Comparison of ENCODE assay signal across 8 cellular contexts in genomic region chr17:68511254-68511670, GRCh38. TPM values are rescaled to one million over a fixed set of nuclear protein-coding genes. Genes with fewer than 3 reads are reported as not detected.
DNase-seq lines count a peak whose midpoint lies in the region; ATAC-seq and TF ChIP-seq lines count a peak whose summit lies in the region.

No MANE protein-coding gene starts in this region.

- H3K4me2 ChIP-seq in trophoblast cell (ENCODE audit: low read length), result peak overlapping the region; percentile 86

- H3K9me3 ChIP-seq in RWPE2 (ENCODE audit: severe bottlenecking), result no peaks in the 10 kb centered on the region
- H3K9me3 ChIP-seq in esophagus (ENCODE audit: control insufficient read depth in 2 of 2, insufficient read depth in 1 of 2, low read depth in 1 of 2, low read length in 1 of 2), result no peaks in the 10 kb centered on the region
- H3K9me3 ChIP-seq in trophoblast cell (ENCODE audit: insufficient read depth, low read depth, low read length), result peaks cover 2% of the 10 kb centered on the region

- TF ChIP-seq CTCF in RWPE2 (IDR thresholded peaks at IDR 0.05; ENCODE audit: poor library complexity, severe bottlenecking), result no peak

- H3K27me3 ChIP-seq in RWPE2 (ENCODE audit: insufficient read depth, poor library complexity, severe bottlenecking) (no peaks in the 10 kb centered on the region), esophagus (ENCODE audit: control insufficient read depth in 1 of 2, insufficient read depth in 2 of 2, low read length in 2 of 2) (no peaks in the 10 kb centered on the region), trophoblast cell (ENCODE audit: insufficient read depth, low read length) (no peaks in the 10 kb centered on the region)

- peak; percentile 42 for DNase-seq in DMS53 treated with DMSO at 0.1 percent for 48 hours (lab: John Stamatoyannopoulos, UW; ENCODE audit: unreplicated experiment)
- no peak for DNase-seq in DMS53 (lab: John Stamatoyannopoulos, UW)
- no peak for DNase-seq in RWPE2 (ENCODE audit: low spot score)
- DNase-seq in trophoblast cell, result no peak
- no peak for DNase-seq in germinal center (ENCODE audit: low spot score)
- no peak for DNase-seq in DMS153 (lab: John Stamatoyannopoulos, UW)

- H3K14ac ChIP-seq in trophoblast cell (ENCODE audit: low read length), result no peak overlapping the region

- H3K23ac ChIP-seq in trophoblast cell (ENCODE audit: low read length), result no peak overlapping the region

- H2BK120ac ChIP-seq in trophoblast cell (ENCODE audit: insufficient read depth, low read length, poor library complexity), result peak overlapping the region; percentile 23

- H2AK5ac ChIP-seq in trophoblast cell (ENCODE audit: low read length), result no peak overlapping the region

- H3K79me1 ChIP-seq in trophoblast cell (ENCODE audit: low read length), result peaks cover 13% of the 10 kb centered on the region

- ATAC-seq in RWPE2 (ENCODE audit: low read depth) (no peak), HG02642 (IDR thresholded peaks at IDR 0.05; ENCODE audit: poor library complexity, unreplicated experiment) (no peak)

- H2AFZ ChIP-seq in trophoblast cell (ENCODE audit: insufficient read depth, low read length, poor library complexity), result peak overlapping the region; percentile 71

- H3K18ac ChIP-seq in trophoblast cell (ENCODE audit: low read length), result peak overlapping the region; percentile 17

- no peak overlapping the region for H2BK12ac ChIP-seq in trophoblast cell (ENCODE audit: low read length)

- no peak overlapping the region for H4K91ac ChIP-seq in trophoblast cell (ENCODE audit: low read depth, low read length)

- H3K79me2 ChIP-seq in trophoblast cell (ENCODE audit: control insufficient read depth, insufficient read depth, low read length, poor library complexity), result peaks cover 17% of the 10 kb centered on the region

- H3K4me3 ChIP-seq in RWPE2 (ENCODE audit: severe bottlenecking) (peak overlapping the region; percentile 97), esophagus (ENCODE audit: low read depth in 1 of 2, low read length in 2 of 2) (peak overlapping the region; percentile 87 to 97), trophoblast cell (ENCODE audit: low read depth, low read length) (peak overlapping the region; percentile 98)

- peaks cover 14% of the 10 kb centered on the region for H3K36me3 ChIP-seq in RWPE2 (ENCODE audit: low read depth)
- H3K36me3 ChIP-seq in esophagus (ENCODE audit: control insufficient read depth in 2 of 2, insufficient read depth in 2 of 2, low read length in 1 of 2), result peaks cover 0 to 3% of the 10 kb centered on the region in 2 donors
- peaks cover 2 to 3% of the 10 kb centered on the region in 2 experiments for H3K36me3 ChIP-seq in trophoblast cell (ENCODE audit: control insufficient read depth in 1 of 2, insufficient read depth in 2 of 2, low read length in 2 of 2)

- H4K8ac ChIP-seq in trophoblast cell (ENCODE audit: low read depth, low read length), result peak overlapping the region; percentile 51

- peak overlapping the region; percentile 57 for H3K9ac ChIP-seq in trophoblast cell (ENCODE audit: low read length)

- H3K4me1 ChIP-seq in RWPE2 (ENCODE audit: insufficient read depth, poor library complexity, severe bottlenecking) (peaks cover 21% of the 10 kb centered on the region), esophagus (ENCODE audit: control insufficient read depth in 2 of 2, insufficient read depth in 2 of 2, low read length in 1 of 2) (peaks cover 0 to 2% of the 10 kb centered on the region in 2 donors), trophoblast cell (ENCODE audit: control insufficient read depth in 1 of 2, insufficient read depth in 2 of 2, low read length in 2 of 2) (peaks cover 2 to 5% of the 10 kb centered on the region in 2 experiments)

- H2BK5ac ChIP-seq in trophoblast cell (ENCODE audit: low read depth, low read length, poor library complexity), result no peak overlapping the region

- no peak overlapping the region for H4K12ac ChIP-seq in trophoblast cell (ENCODE audit: low read depth, low read length)

- H3K27ac ChIP-seq in RWPE2 (ENCODE audit: poor library complexity, severe bottlenecking), result peak overlapping the region; percentile 76
- peak overlapping the region; percentile 95 to 98 for H3K27ac ChIP-seq in esophagus (ENCODE audit: low read depth in 2 of 2, low read length in 1 of 2)
- peak overlapping the region; percentile 97 for H3K27ac ChIP-seq in trophoblast cell (ENCODE audit: low read depth, low read length)

- WGBS in esophagus, 2 donors, result 6 to 8% methylated on average over 10 of the region's 10 CpGs
- no CpG with 5 or more reads among the region's 10 CpGs for WGBS in trophoblast cell (ENCODE audit: extremely low coverage, insufficient coverage, insufficient read length)

- H3K4ac ChIP-seq in trophoblast cell (ENCODE audit: low read depth, low read length), result no peak overlapping the region

RNA-seq across cellular contexts. Expression of gene PRKAR1A, which starts 1.0 kb away (rescaled TPM):
- 10 to 100 TPM; 25.7 to 55.8 TPM for polyA plus RNA-seq in esophagus
- 96.5 and 106 TPM in 2 replicates for polyA plus RNA-seq in trophoblast cell (2013)

RNA-seq across cellular contexts. Expression of gene WIPI1, which starts 54.0 kb away (rescaled TPM):
- 10 to 100 TPM; 10.8 to 22.4 TPM for polyA plus RNA-seq in esophagus
- polyA plus RNA-seq in trophoblast cell (2013), result 104 and 108 TPM in 2 replicates
